Comparison of ENCODE assay signal across 11 cellular contexts in genomic region chr10:118272090-118272775, GRCh38.
DNase-seq lines count a peak whose midpoint lies in the region; ATAC-seq and TF ChIP-seq lines count a peak whose summit lies in the region.
"Had no signal": no experiment of that assay in that cellular context is flagged by ENCODE, and none has a peak within 500 bp of the region (broad histone marks: within the 10 kb centered on the region; RNA-seq: fewer than 3 reads in every experiment).

No MANE protein-coding gene starts in this region.

- H3K27me3 ChIP-seq in right atrium auricular region (no peaks in the 10 kb centered on the region), ovary (no peaks in the 10 kb centered on the region)

- no peak for TF ChIP-seq EP300 in ovary (IDR thresholded peaks at IDR 0.05)

- DNase-seq in AG09319 (ENCODE audit: extremely low read depth, low read depth) (peak; percentile 10), WTC11 (ENCODE audit: low spot score) (no peak), right atrium auricular region (ENCODE audit: low spot score) (peak; percentile 60), ovary (no peak), NCI-H524 (lab: John Stamatoyannopoulos, UW) (no peak), NCI-H446 (lab: John Stamatoyannopoulos, UW) (no peak), GM19240 (ENCODE audit: insufficient read length, low spot score) (no peak)
- DNase-seq in activated T-helper 1 cell treated with anti-CD3 and anti-CD28 coated beads, Interleukin-12 subunit alpha, Interleukin-12 subunit beta, Interleukin-2, Interleukin-4 antibody, amounts not matched to agents 30 ng/mL and 10 ng/mL and 1 ng/mL, durations not matched to agents 14 hours and 24 hours and 36 hours (ENCODE audit: low spot score), result no peak
- DNase-seq: activated T-cell treated with anti-CD3 and anti-CD28 coated beads, Interleukin-2, amount 50 U/mL, for 72 hours; NCI-H774; stimulated activated CD8-positive, alpha-beta memory T cell treated with anti-CD3 and anti-CD28 coated beads, Interleukin-4, amount 100 ng/mL, for 48 hours had no signal

- H3K4me3 Mint-ChIP-seq in WTC11, result peak overlapping the region; percentile 51
- no peak overlapping the region for H3K4me3 Mint-ChIP-seq in activated T-helper 1 cell treated with anti-CD3 and anti-CD28 coated beads, Interleukin-12 subunit alpha, Interleukin-12 subunit beta, Interleukin-2, Interleukin-4 antibody, amounts not matched to agents 30 ng/mL and 10 ng/mL and 1 ng/mL, durations not matched to agents 14 hours and 24 hours and 36 hours
- H3K4me3 Mint-ChIP-seq: activated T-cell treated with anti-CD3 and anti-CD28 coated beads, Interleukin-2, amount 50 U/mL, for 72 hours had no signal

- TF ChIP-seq CTCF in AG09319 (IDR thresholded peaks at IDR 0.05; ENCODE audit: low read depth, low read length) (no peak), WTC11 (IDR thresholded peaks at IDR 0.05) (no peak), right atrium auricular region (IDR thresholded peaks at IDR 0.05) (no peak), ovary (IDR thresholded peaks at IDR 0.05) (no peak)

- peaks cover 1% of the 10 kb centered on the region; the same call in 1 of the 2 replicates for H3K36me3 Mint-ChIP-seq in WTC11
- no peaks in the 10 kb centered on the region for H3K36me3 Mint-ChIP-seq in activated T-helper 1 cell treated with anti-CD3 and anti-CD28 coated beads, Interleukin-12 subunit alpha, Interleukin-12 subunit beta, Interleukin-2, Interleukin-4 antibody, amounts not matched to agents 30 ng/mL and 10 ng/mL and 1 ng/mL, durations not matched to agents 14 hours and 24 hours and 36 hours (ENCODE audit: low read depth)

- H3K27ac ChIP-seq in right atrium auricular region, result peak overlapping the region in 1 of 2 donors; percentile 3
- peak overlapping the region in 1 of 2 donors; percentile 33 for H3K27ac ChIP-seq in ovary

- H3K4me1 ChIP-seq in right atrium auricular region, result no peaks in the 10 kb centered on the region
- peaks cover 14% of the 10 kb centered on the region for H3K4me1 ChIP-seq in ovary (ENCODE audit: insufficient read depth)

- 5 to 7% (median 5%) methylated on average over 17 of the region's 17 CpGs for WGBS in ovary, 3 donors

- POLR2A ChIA-PET in WTC11 (lab: Charles Lee), result no interaction called here

- TF ChIP-seq POLR2A in ovary (IDR thresholded peaks at IDR 0.05), result no peak

- H3K4me3 ChIP-seq in right atrium auricular region, result peak overlapping the region in 1 of 2 donors; percentile 22
- peak overlapping the region; percentile 17 for H3K4me3 ChIP-seq in ovary

- H3K36me3 ChIP-seq in right atrium auricular region (no peaks in the 10 kb centered on the region), ovary (no peaks in the 10 kb centered on the region)

- peak; percentile 70 for ATAC-seq in WTC11
- ATAC-seq: activated T-cell treated with anti-CD3 and anti-CD28 coated beads, Interleukin-2, amount 50 U/mL, for 72 hours had no signal

- peaks cover 48% of the 10 kb centered on the region for H3K27me3 Mint-ChIP-seq in WTC11 (ENCODE audit: low read depth)
- peaks cover 12% of the 10 kb centered on the region for H3K27me3 Mint-ChIP-seq in activated T-helper 1 cell treated with anti-CD3 and anti-CD28 coated beads, Interleukin-12 subunit alpha, Interleukin-12 subunit beta, Interleukin-2, Interleukin-4 antibody, amounts not matched to agents 30 ng/mL and 10 ng/mL and 1 ng/mL, durations not matched to agents 14 hours and 24 hours and 36 hours (ENCODE audit: insufficient read depth)

- no peaks in the 10 kb centered on the region for H3K9me3 ChIP-seq in right atrium auricular region
- no peaks in the 10 kb centered on the region for H3K9me3 ChIP-seq in ovary

- CTCF ChIA-PET in WTC11 (lab: Charles Lee), result interaction anchor here (0.9 to 2.1 kb wide), 4 partner anchors 13 to 734 kb away, joined by 3 to 16 read pairs (median 6); no protein-coding TSS in a partner anchor

- peaks cover 5% of the 10 kb centered on the region for H3K9me3 Mint-ChIP-seq in WTC11
- H3K9me3 Mint-ChIP-seq in activated T-helper 1 cell treated with anti-CD3 and anti-CD28 coated beads, Interleukin-12 subunit alpha, Interleukin-12 subunit beta, Interleukin-2, Interleukin-4 antibody, amounts not matched to agents 30 ng/mL and 10 ng/mL and 1 ng/mL, durations not matched to agents 14 hours and 24 hours and 36 hours, result no peaks in the 10 kb centered on the region

- no peak overlapping the region for H3K27ac Mint-ChIP-seq in WTC11
- no peak overlapping the region for H3K27ac Mint-ChIP-seq in activated T-helper 1 cell treated with anti-CD3 and anti-CD28 coated beads, Interleukin-12 subunit alpha, Interleukin-12 subunit beta, Interleukin-2, Interleukin-4 antibody, amounts not matched to agents 30 ng/mL and 10 ng/mL and 1 ng/mL, durations not matched to agents 14 hours and 24 hours and 36 hours
- H3K27ac Mint-ChIP-seq: activated T-cell treated with anti-CD3 and anti-CD28 coated beads, Interleukin-2, amount 50 U/mL, for 72 hours had no signal

- peaks cover 20% of the 10 kb centered on the region for H3K4me1 Mint-ChIP-seq in WTC11
- H3K4me1 Mint-ChIP-seq in activated T-helper 1 cell treated with anti-CD3 and anti-CD28 coated beads, Interleukin-12 subunit alpha, Interleukin-12 subunit beta, Interleukin-2, Interleukin-4 antibody, amounts not matched to agents 30 ng/mL and 10 ng/mL and 1 ng/mL, durations not matched to agents 14 hours and 24 hours and 36 hours (ENCODE audit: low read depth), result no peaks in the 10 kb centered on the region

- intact Hi-C loops in ovary (cut with DNase I), result no loop called here
- intact Hi-C loops in activated T-helper 1 cell treated with anti-CD3 and anti-CD28 coated beads, Interleukin-12 subunit alpha, Interleukin-12 subunit beta, Interleukin-2, Interleukin-4 antibody, amounts not matched to agents 30 ng/mL and 10 ng/mL and 1 ng/mL, durations not matched to agents 14 hours and 24 hours and 36 hours (cut with micrococcal nuclease), result no loop called here

TF ChIP-seq in WTC11, 78 proteins besides CTCF, POLR2A, EP300 and RAD21:
- TF ChIP-seq SMAD3 (CRISPR knock-in tag; IDR thresholded peaks at IDR 0.05; ENCODE audit: borderline replicate concordance) (no peak), ZNF121 (CRISPR knock-in tag; IDR thresholded peaks at IDR 0.05) (no peak), NR1H2 (CRISPR knock-in tag; IDR thresholded peaks at IDR 0.05) (no peak), CREB1 (CRISPR knock-in tag; IDR thresholded peaks at IDR 0.05) (no peak), E2F4 (CRISPR knock-in tag; IDR thresholded peaks at IDR 0.05; ENCODE audit: borderline replicate concordance, low read depth) (no peak)

Comparison
In these comparisons a context has a peak if more than half of its experiments do, and no peak if none do; other contexts are left out.
1. DNase-seq: peak in AG09319 (single experiment) and right atrium auricular region (single experiment); none in WTC11 (single experiment), ovary (0 of 5), NCI-H524 (0 of 2), NCI-H446 (0 of 2), GM19240 (single experiment) and activated T-helper 1 cell treated with anti-CD3 and anti-CD28 coated beads, Interleukin-12 subunit alpha, Interleukin-12 subunit beta, Interleukin-2, Interleukin-4 antibody, amounts not matched to agents 30 ng/mL and 10 ng/mL and 1 ng/mL, durations not matched to agents 14 hours and 24 hours and 36 hours (single experiment).